8 cellular contexts compared by ENCODE assay signal in the genomic region with DNA sequence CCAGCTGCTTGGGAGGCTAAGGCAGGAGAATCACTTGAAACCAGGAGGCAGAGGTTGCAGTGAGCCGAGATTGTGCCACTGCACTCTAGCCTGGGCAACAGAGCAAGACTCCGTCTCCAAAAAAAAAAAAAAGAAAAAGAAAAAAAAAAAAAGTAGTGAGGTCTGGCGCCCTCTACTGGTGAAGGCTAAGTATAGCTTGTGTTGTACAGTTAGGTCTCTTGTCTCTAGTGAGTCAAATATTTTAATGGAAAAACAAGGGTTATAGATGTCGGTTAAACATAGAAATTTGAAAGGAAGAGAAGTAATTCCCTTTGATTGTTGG. TPM values are rescaled to one million over a fixed set of nuclear protein-coding genes. Genes with fewer than 3 reads are reported as not detected.
DNase-seq lines count a peak whose midpoint lies in the region; ATAC-seq and TF ChIP-seq lines count a peak whose summit lies in the region.
"Not testable (repeated sequence)": the region's sequence is repeated elsewhere in the genome, so short reads cannot be mapped to it uniquely, and the experiment has no call there.

No MANE protein-coding gene starts in this region.

- not testable (repeated sequence) for H4K20me1 ChIP-seq in fibroblast of lung (ENCODE audit: control insufficient read depth, extremely low read depth, insufficient read depth, low read length)

- H3K4me2 ChIP-seq in fibroblast of lung (ENCODE audit: extremely low read depth, insufficient read depth, low read length), result not testable (repeated sequence)

- H3K27me3 ChIP-seq in CD4-positive, CD25-positive, alpha-beta regulatory T cell (ENCODE audit: control insufficient read depth, insufficient read depth, low read length); adipocyte (replicated peaks; ENCODE audit: control insufficient read depth, insufficient read depth, low read length); fibroblast of lung (ENCODE audit: control insufficient read depth, insufficient read depth, low read length): not testable (repeated sequence)

- peak overlapping the region in 2 of 4 donors; percentile 11 to 61 for H3K4me3 Mint-ChIP-seq in CD4-positive, CD25-positive, alpha-beta regulatory T cell
- not testable (repeated sequence) for H3K4me3 Mint-ChIP-seq in T-helper 17 cell

- not testable (repeated sequence) for H3K9me3 ChIP-seq in CD4-positive, CD25-positive, alpha-beta regulatory T cell (ENCODE audit: control insufficient read depth in 2 of 2, low read length in 2 of 2); T-helper 17 cell (ENCODE audit: control insufficient read depth, low read length, poor library complexity, severe bottlenecking); adipocyte (ENCODE audit: control insufficient read depth, low read length); fibroblast of lung (ENCODE audit: control insufficient read depth, insufficient read depth, low read depth, low read length)

- ATAC-seq in CD4-positive, CD25-positive, alpha-beta regulatory T cell (ENCODE audit: low read depth in 2 of 2), result peak; percentile 47 to 63
- peak; percentile 52 for ATAC-seq in T-helper 17 cell

- not testable (repeated sequence) for H3K36me3 ChIP-seq in CD4-positive, CD25-positive, alpha-beta regulatory T cell (ENCODE audit: control insufficient read depth, insufficient read depth, low read length); adipocyte (ENCODE audit: control insufficient read depth, insufficient read depth, low read length, severe bottlenecking); fibroblast of lung (ENCODE audit: control insufficient read depth, insufficient read depth, low read length)

- H3K27me3 Mint-ChIP-seq in CD4-positive, CD25-positive, alpha-beta regulatory T cell; T-helper 17 cell: not testable (repeated sequence)

- TF ChIP-seq CTCF in fibroblast of lung (conservative IDR thresholded peaks at IDR 0.05 in 1 of 2, IDR thresholded peaks at IDR 0.05 in 1 of 2; ENCODE audit: low read depth in 1 of 2, low read length in 2 of 2), result peak; percentile 46 to 48

- DNase-seq in CD4-positive, CD25-positive, alpha-beta regulatory T cell, result peak; percentile 7 to 67 (median 67)
- DNase-seq in HCEC 1CT (peak; percentile 21), NCI-H2196 treated with DMSO at 0.1 percent for 48 hours (lab: John Stamatoyannopoulos, UW; ENCODE audit: unreplicated experiment) (peak; percentile 7), T-helper 17 cell (peak in 1 of 3 donors; percentile 7), adipocyte (ENCODE audit: low read depth) (peak; percentile 70), fibroblast of lung (ENCODE audit: low read depth in 2 of 2) (peak; percentile 13 to 36), medulla oblongata (ENCODE audit: extremely low spot score) (peak; percentile 34)
- DNase-seq in stimulated activated CD4-positive, alpha-beta T cell treated with anti-CD3 and anti-CD28 coated beads, Interleukin-2, amount 100 ng/mL, for 48 hours, result peak; percentile 19 to 34

- peaks cover 84% of the 10 kb centered on the region for H3K79me2 ChIP-seq in fibroblast of lung (ENCODE audit: control insufficient read depth, insufficient read depth, low read length)

- H3K9me3 Mint-ChIP-seq in CD4-positive, CD25-positive, alpha-beta regulatory T cell, result not testable (repeated sequence)

- not testable (repeated sequence) for H2AFZ ChIP-seq in fibroblast of lung (ENCODE audit: low read length)

- not testable (repeated sequence) for H3K27ac ChIP-seq in CD4-positive, CD25-positive, alpha-beta regulatory T cell (ENCODE audit: insufficient read depth, low read length, poor library complexity, severe bottlenecking); fibroblast of lung (ENCODE audit: insufficient read depth, low read length)

- H3K27ac Mint-ChIP-seq in CD4-positive, CD25-positive, alpha-beta regulatory T cell, result peak overlapping the region; percentile 52 to 80 (median 74)
- peak overlapping the region; percentile 85 for H3K27ac Mint-ChIP-seq in T-helper 17 cell

- not testable (repeated sequence) for H3K36me3 Mint-ChIP-seq in CD4-positive, CD25-positive, alpha-beta regulatory T cell; T-helper 17 cell (ENCODE audit: low read depth)

- not testable (repeated sequence) for H3K4me3 ChIP-seq in CD4-positive, CD25-positive, alpha-beta regulatory T cell (ENCODE audit: low read depth, low read length); adipocyte (ENCODE audit: low read length); fibroblast of lung (replicated peaks in 1 of 4; ENCODE audit: control extremely low read depth in 1 of 4, insufficient read depth in 1 of 4, low read depth in 3 of 4, low read length in 4 of 4)

- H3K9ac ChIP-seq in adipocyte (ENCODE audit: low read length); fibroblast of lung (ENCODE audit: insufficient read depth, low read length): not testable (repeated sequence)

- H3K4me1 ChIP-seq in CD4-positive, CD25-positive, alpha-beta regulatory T cell (ENCODE audit: control insufficient read depth, insufficient read depth, low read length, poor library complexity, severe bottlenecking), result peaks cover 49% of the 10 kb centered on the region
- H3K4me1 ChIP-seq in adipocyte (ENCODE audit: control insufficient read depth, insufficient read depth, low read length), result peaks cover 26% of the 10 kb centered on the region
- H3K4me1 ChIP-seq in fibroblast of lung (ENCODE audit: control insufficient read depth, extremely low read depth, insufficient read depth, low read length), result not testable (repeated sequence)

- peaks cover 40 to 89% (median 59%) of the 10 kb centered on the region in 4 donors for H3K4me1 Mint-ChIP-seq in CD4-positive, CD25-positive, alpha-beta regulatory T cell
- H3K4me1 Mint-ChIP-seq in T-helper 17 cell, result peaks cover 39% of the 10 kb centered on the region

RNA-seq across cellular contexts. Expression of gene USP9X, which starts 29.8 kb away (rescaled TPM):
- total RNA-seq in CD4-positive, CD25-positive, alpha-beta regulatory T cell, result 101 TPM
- polyA plus RNA-seq in CD4-positive, CD25-positive, alpha-beta regulatory T cell, result 10 to 100 TPM; 19.5 to 26.5 (median 22.7) TPM
- total RNA-seq in T-helper 17 cell (10 to 100 TPM; 69.1 to 86.2 TPM), fibroblast of lung (98.4 and 161 TPM in 2 replicates)
- polyA plus RNA-seq in fibroblast of lung, result 37.1 and 54.0 TPM in 2 replicates
- 35.2 and 60.1 TPM in 2 replicates for polyA plus RNA-seq in fibroblast of lung (2012)
- 107 and 153 TPM in 2 replicates for polyA minus RNA-seq in fibroblast of lung (ENCODE audit: low replicate concordance)
